Comparison of ENCODE assay signal across 10 cellular contexts in genomic region chr1:161421456-161421855, GRCh38. TPM values are rescaled to one million over a fixed set of nuclear protein-coding genes. Genes with fewer than 3 reads are reported as not detected.
DNase-seq lines count a peak whose midpoint lies in the region; ATAC-seq, FAIRE-seq and TF ChIP-seq lines count a peak whose summit lies in the region.
"Had no signal": no experiment of that assay in that cellular context is flagged by ENCODE, and none has a peak within 500 bp of the region (broad histone marks: within the 10 kb centered on the region; RNA-seq: fewer than 3 reads in every experiment).

No MANE protein-coding gene starts in this region.

- H3K36me3 Mint-ChIP-seq in CD4-positive, CD25-positive, alpha-beta regulatory T cell = peaks cover 3% of the 10 kb centered on the region

- H3K27me3 Mint-ChIP-seq in CD4-positive, CD25-positive, alpha-beta regulatory T cell = peaks cover 28% of the 10 kb centered on the region

- peaks cover 0 to 5% (median 1%) of the 10 kb centered on the region in 4 donors for H3K4me1 Mint-ChIP-seq in CD4-positive, CD25-positive, alpha-beta regulatory T cell

- H2AFZ ChIP-seq in OCI-LY3 (ENCODE audit: low read depth, low read length) = no peak overlapping the region

- no peaks in the 10 kb centered on the region for H4K20me1 ChIP-seq in OCI-LY3 (ENCODE audit: insufficient read depth, low read length)

- no peaks in the 10 kb centered on the region for H3K4me1 ChIP-seq in CD4-positive, CD25-positive, alpha-beta regulatory T cell (ENCODE audit: control insufficient read depth, insufficient read depth, low read length, poor library complexity, severe bottlenecking)
- no peaks in the 10 kb centered on the region for H3K4me1 ChIP-seq in OCI-LY3 (ENCODE audit: low read length)

- DNase-seq in CD4-positive, CD25-positive, alpha-beta regulatory T cell = no peak
- no peak for DNase-seq in GM12864 (ENCODE audit: low read depth)
- no peak for DNase-seq in urothelium cell line (ENCODE audit: low spot score)
- DNase-seq in NCI-H146 treated with DMSO at 0.1 percent for 48 hours (lab: John Stamatoyannopoulos, UW; ENCODE audit: unreplicated experiment) = no peak

- peak overlapping the region; percentile 64 for H3K9ac ChIP-seq in OCI-LY3 (ENCODE audit: low read length)

- H3K4me3 Mint-ChIP-seq in CD4-positive, CD25-positive, alpha-beta regulatory T cell = peak overlapping the region in 2 of 4 donors; percentile 60 to 70

- H3K4me3 ChIP-seq in CD4-positive, CD25-positive, alpha-beta regulatory T cell (ENCODE audit: low read depth, low read length) = peak overlapping the region; percentile 53
- H3K4me3 ChIP-seq in GM12864 (ENCODE audit: low read depth, low read length) (peak overlapping the region; percentile 47; the same call in 1 of the 2 replicates), OCI-LY3 (ENCODE audit: low read length) (peak overlapping the region; percentile 77), iPS-11a (ENCODE audit: low read depth, low read length) (peak overlapping the region; percentile 24)

- TF ChIP-seq CTCF in GM12864 (IDR thresholded peaks at IDR 0.05; ENCODE audit: low read depth, low read length, missing control alignments) (no peak), OCI-LY3 (IDR thresholded peaks at IDR 0.05; ENCODE audit: low read depth, low read length) (no peak)

- no peaks in the 10 kb centered on the region for H3K27me3 ChIP-seq in CD4-positive, CD25-positive, alpha-beta regulatory T cell (ENCODE audit: control insufficient read depth, insufficient read depth, low read length)
- no peaks in the 10 kb centered on the region for H3K27me3 ChIP-seq in OCI-LY3 (ENCODE audit: low read depth, low read length)

- FAIRE-seq in urothelium cell line (lab: Jason Lieb, UNC) = no peak

- H3K9me3 ChIP-seq in CD4-positive, CD25-positive, alpha-beta regulatory T cell (ENCODE audit: control insufficient read depth in 2 of 2, low read length in 2 of 2) = no peaks in the 10 kb centered on the region
- no peaks in the 10 kb centered on the region for H3K9me3 ChIP-seq in OCI-LY3 (ENCODE audit: insufficient read depth, low read length)

- no peak overlapping the region for H3K27ac ChIP-seq in CD4-positive, CD25-positive, alpha-beta regulatory T cell (ENCODE audit: insufficient read depth, low read length, poor library complexity, severe bottlenecking)
- H3K27ac ChIP-seq in OCI-LY3 (ENCODE audit: low read length) = no peak overlapping the region

- no peaks in the 10 kb centered on the region for H3K9me3 Mint-ChIP-seq in CD4-positive, CD25-positive, alpha-beta regulatory T cell

- no peaks in the 10 kb centered on the region for H3K36me3 ChIP-seq in CD4-positive, CD25-positive, alpha-beta regulatory T cell (ENCODE audit: control insufficient read depth, insufficient read depth, low read length)
- no peaks in the 10 kb centered on the region for H3K36me3 ChIP-seq in OCI-LY3 (replicated peaks; ENCODE audit: low read depth, low read length)

- no peak for ATAC-seq in CD4-positive, CD25-positive, alpha-beta regulatory T cell (ENCODE audit: low read depth in 2 of 2)
- ATAC-seq in HG02938 (IDR thresholded peaks at IDR 0.05; ENCODE audit: unreplicated experiment) (no peak), GM19397 (IDR thresholded peaks at IDR 0.05; ENCODE audit: unreplicated experiment) (no peak)

- H3K4me2 ChIP-seq in OCI-LY3 (ENCODE audit: low read length) = peak overlapping the region; percentile 84

- no peaks in the 10 kb centered on the region for H3K79me2 ChIP-seq in OCI-LY3 (ENCODE audit: low read length)

- H3K27ac Mint-ChIP-seq in CD4-positive, CD25-positive, alpha-beta regulatory T cell = peak overlapping the region in 1 of 3 donors; percentile 60

RNA-seq across cellular contexts. Expression of gene CFAP126, which starts 53.8 kb away (rescaled TPM):
- total RNA-seq in CD4-positive, CD25-positive, alpha-beta regulatory T cell = not detected
- polyA plus RNA-seq in CD4-positive, CD25-positive, alpha-beta regulatory T cell = not detected
- total RNA-seq: mesenteric fat pad, subcutaneous adipose tissue had no signal

Comparison
In these comparisons a context has a peak if more than half of its experiments do, and no peak if none do; other contexts are left out.
1. H3K4me3 ChIP-seq: peak in every context shown above with its lines; median percentile 77 in OCI-LY3; 53 in CD4-positive, CD25-positive, alpha-beta regulatory T cell; 47 in GM12864; 24 in iPS-11a.